ENCODE assay signal across 8 cellular contexts in the genomic region with DNA sequence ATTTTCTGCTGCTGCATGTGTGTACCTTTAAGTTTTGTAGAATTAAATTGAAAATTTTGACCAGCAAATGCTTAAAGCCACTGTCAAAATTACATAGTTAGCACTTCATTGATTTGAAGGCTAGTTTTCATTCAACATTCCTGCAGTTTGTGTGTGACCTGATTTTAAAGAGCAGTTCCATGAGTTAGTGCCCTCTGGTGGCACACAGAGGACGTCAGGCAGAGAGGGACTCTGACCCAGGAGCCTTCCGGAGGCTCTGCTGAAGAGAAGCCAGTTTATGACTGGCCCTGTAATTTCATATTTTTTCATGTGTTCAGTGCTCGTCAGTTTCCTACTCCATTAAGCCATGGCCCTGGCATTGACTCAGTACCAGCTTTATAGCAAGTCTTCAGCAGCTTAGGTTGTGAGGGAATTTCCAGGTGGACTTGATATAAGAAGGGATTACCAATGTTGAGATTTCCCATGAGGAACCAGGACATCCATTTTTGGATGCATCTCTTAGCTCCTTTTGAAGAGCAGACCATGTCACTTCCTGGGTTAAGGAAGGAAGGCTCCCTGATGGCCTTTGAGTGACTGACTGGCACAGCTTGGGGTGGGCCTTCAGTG.
DNase-seq lines count a peak whose midpoint lies in the region; ATAC-seq and TF ChIP-seq lines count a peak whose summit lies in the region.

No MANE protein-coding gene starts in this region.

- POLR2A ChIA-PET in AG04450 (lab: Yijun Ruan, JAX), result no interaction called here

- peaks cover 2% of the 10 kb centered on the region for H3K4me1 Mint-ChIP-seq in neural progenitor cell

- H3K27me3 Mint-ChIP-seq in neural progenitor cell (ENCODE audit: insufficient read depth, low read depth), result no peaks in the 10 kb centered on the region

- no peak overlapping the region for H3K27ac ChIP-seq in AG04450 (ENCODE audit: low read depth, low read length)
- H3K27ac ChIP-seq in neural progenitor cell, result no peak overlapping the region

- H3K9me3 Mint-ChIP-seq in neural progenitor cell, result no peaks in the 10 kb centered on the region

- H3K27me3 ChIP-seq in AG04450 (ENCODE audit: control insufficient read depth, insufficient read depth, low read length) (no peaks in the 10 kb centered on the region), neural progenitor cell (no peaks in the 10 kb centered on the region)

- H3K4me3 Mint-ChIP-seq in neural progenitor cell, result no peak overlapping the region

- H3F3A ChIP-seq in neural progenitor cell (ENCODE audit: low read depth), result peaks cover 5% of the 10 kb centered on the region

- H3K9ac ChIP-seq in neural progenitor cell, result no peak overlapping the region

- H3K27ac Mint-ChIP-seq in neural progenitor cell, result no peak overlapping the region

- H2AFZ ChIP-seq in neural progenitor cell (replicated peaks), result no peak overlapping the region

- TF ChIP-seq CTCF in AG04450 (IDR thresholded peaks at IDR 0.05; ENCODE audit: low read depth, low read length), result peak; percentile 81
- peak; percentile 72 for TF ChIP-seq CTCF in GM12875 (IDR thresholded peaks at IDR 0.05; ENCODE audit: borderline replicate concordance, insufficient read depth, low read depth, low read length)
- peak; percentile 90 for TF ChIP-seq CTCF in fibroblast of pulmonary artery (IDR thresholded peaks at IDR 0.05; ENCODE audit: low read length, missing control alignments)
- TF ChIP-seq CTCF in neural progenitor cell (IDR thresholded peaks at IDR 0.05), result peak; percentile 86

- H3K9me3 ChIP-seq in AG04450 (ENCODE audit: control insufficient read depth, insufficient read depth, low read length) (no peaks in the 10 kb centered on the region), neural progenitor cell (ENCODE audit: low read depth) (no peaks in the 10 kb centered on the region)

- H3K4me3 ChIP-seq in AG04450 (ENCODE audit: low read depth, low read length) (no peak overlapping the region), GM12875 (ENCODE audit: low read depth, low read length) (no peak overlapping the region), fibroblast of pulmonary artery (replicated peaks; ENCODE audit: low read depth, low read length) (no peak overlapping the region), neural progenitor cell (no peak overlapping the region)

- H3K4me1 ChIP-seq in neural progenitor cell, result no peaks in the 10 kb centered on the region

- no peak overlapping the region for H3K4me2 ChIP-seq in neural progenitor cell

- peaks cover 14% of the 10 kb centered on the region for H4K20me1 ChIP-seq in neural progenitor cell (ENCODE audit: low read depth)

- DNase-seq in AG04450 (ENCODE audit: low read depth, low spot score) (peak; percentile 33), NCI-H2227 treated with DMSO at 0.1 percent for 48 hours (lab: John Stamatoyannopoulos, UW) (peak; percentile 31), fibroblast of pulmonary artery (ENCODE audit: low read depth) (peak; percentile 79), neural progenitor cell (ENCODE audit: low spot score) (peak; percentile 74)
- DNase-seq in activated CD4-positive, alpha-beta T cell treated with anti-CD3 and anti-CD28 coated beads, Interleukin-2, amount 50 U/mL, for 4 hours, result peak; percentile 12 to 23

- no peak for ATAC-seq in GM21423 (IDR thresholded peaks at IDR 0.05; ENCODE audit: unreplicated experiment)
- ATAC-seq in HG02571 (IDR thresholded peaks at IDR 0.05; ENCODE audit: unreplicated experiment), result no peak

- peaks cover 4% of the 10 kb centered on the region for H3K36me3 Mint-ChIP-seq in neural progenitor cell

- CTCF ChIA-PET in AG04450 (lab: Charles Lee), result interaction anchor here (0.6 to 4.5 kb wide), 30 partner anchors 9 to 778 kb away, joined by 3 to 41 read pairs (median 4); no protein-coding TSS in a partner anchor

- H3K79me2 ChIP-seq in neural progenitor cell (ENCODE audit: low read depth), result peaks cover 5% of the 10 kb centered on the region

- no peaks in the 10 kb centered on the region for H3K36me3 ChIP-seq in neural progenitor cell

Comparison
In these comparisons a context has a peak if more than half of its experiments do, and no peak if none do; other contexts are left out.
1. DNase-seq: peak in every context shown above with its lines; median percentile 79 in fibroblast of pulmonary artery; 74 in neural progenitor cell; 33 in AG04450; 31 in NCI-H2227 treated with DMSO at 0.1 percent for 48 hours; 18 in activated CD4-positive, alpha-beta T cell treated with anti-CD3 and anti-CD28 coated beads, Interleukin-2, amount 50 U/mL, for 4 hours.